Comparison of ENCODE assay signal across 1 cellular context in the genomic region with DNA sequence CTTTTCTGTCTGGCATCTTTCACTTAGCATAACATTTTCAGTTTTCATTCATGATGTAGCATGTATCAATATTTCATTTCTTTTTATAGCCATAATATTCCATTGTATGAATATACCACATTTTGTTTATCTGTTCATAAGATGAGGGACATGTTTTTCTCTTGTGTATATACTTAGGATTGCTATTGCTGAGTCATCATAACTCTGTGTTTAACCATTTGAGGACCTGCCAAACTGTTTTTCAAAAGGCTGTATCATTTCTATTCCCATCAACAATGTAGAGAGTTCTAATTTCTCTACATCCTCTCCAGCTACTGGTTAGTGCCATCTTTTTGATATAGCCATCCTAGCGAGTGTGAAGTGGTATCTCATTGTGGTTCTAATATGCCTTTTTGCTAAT.
A peak's percentile ranks its signal among the peaks of the same experiment; 100 is the strongest.
TF ChIP-seq lines count a peak whose summit lies in the region.

No MANE protein-coding gene starts in this region.

TF ChIP-seq in K562, 482 proteins besides CTCF, POLR2A, EP300 and RAD21 (continued from another document and continues in another):
- TF ChIP-seq, protein P1, sequence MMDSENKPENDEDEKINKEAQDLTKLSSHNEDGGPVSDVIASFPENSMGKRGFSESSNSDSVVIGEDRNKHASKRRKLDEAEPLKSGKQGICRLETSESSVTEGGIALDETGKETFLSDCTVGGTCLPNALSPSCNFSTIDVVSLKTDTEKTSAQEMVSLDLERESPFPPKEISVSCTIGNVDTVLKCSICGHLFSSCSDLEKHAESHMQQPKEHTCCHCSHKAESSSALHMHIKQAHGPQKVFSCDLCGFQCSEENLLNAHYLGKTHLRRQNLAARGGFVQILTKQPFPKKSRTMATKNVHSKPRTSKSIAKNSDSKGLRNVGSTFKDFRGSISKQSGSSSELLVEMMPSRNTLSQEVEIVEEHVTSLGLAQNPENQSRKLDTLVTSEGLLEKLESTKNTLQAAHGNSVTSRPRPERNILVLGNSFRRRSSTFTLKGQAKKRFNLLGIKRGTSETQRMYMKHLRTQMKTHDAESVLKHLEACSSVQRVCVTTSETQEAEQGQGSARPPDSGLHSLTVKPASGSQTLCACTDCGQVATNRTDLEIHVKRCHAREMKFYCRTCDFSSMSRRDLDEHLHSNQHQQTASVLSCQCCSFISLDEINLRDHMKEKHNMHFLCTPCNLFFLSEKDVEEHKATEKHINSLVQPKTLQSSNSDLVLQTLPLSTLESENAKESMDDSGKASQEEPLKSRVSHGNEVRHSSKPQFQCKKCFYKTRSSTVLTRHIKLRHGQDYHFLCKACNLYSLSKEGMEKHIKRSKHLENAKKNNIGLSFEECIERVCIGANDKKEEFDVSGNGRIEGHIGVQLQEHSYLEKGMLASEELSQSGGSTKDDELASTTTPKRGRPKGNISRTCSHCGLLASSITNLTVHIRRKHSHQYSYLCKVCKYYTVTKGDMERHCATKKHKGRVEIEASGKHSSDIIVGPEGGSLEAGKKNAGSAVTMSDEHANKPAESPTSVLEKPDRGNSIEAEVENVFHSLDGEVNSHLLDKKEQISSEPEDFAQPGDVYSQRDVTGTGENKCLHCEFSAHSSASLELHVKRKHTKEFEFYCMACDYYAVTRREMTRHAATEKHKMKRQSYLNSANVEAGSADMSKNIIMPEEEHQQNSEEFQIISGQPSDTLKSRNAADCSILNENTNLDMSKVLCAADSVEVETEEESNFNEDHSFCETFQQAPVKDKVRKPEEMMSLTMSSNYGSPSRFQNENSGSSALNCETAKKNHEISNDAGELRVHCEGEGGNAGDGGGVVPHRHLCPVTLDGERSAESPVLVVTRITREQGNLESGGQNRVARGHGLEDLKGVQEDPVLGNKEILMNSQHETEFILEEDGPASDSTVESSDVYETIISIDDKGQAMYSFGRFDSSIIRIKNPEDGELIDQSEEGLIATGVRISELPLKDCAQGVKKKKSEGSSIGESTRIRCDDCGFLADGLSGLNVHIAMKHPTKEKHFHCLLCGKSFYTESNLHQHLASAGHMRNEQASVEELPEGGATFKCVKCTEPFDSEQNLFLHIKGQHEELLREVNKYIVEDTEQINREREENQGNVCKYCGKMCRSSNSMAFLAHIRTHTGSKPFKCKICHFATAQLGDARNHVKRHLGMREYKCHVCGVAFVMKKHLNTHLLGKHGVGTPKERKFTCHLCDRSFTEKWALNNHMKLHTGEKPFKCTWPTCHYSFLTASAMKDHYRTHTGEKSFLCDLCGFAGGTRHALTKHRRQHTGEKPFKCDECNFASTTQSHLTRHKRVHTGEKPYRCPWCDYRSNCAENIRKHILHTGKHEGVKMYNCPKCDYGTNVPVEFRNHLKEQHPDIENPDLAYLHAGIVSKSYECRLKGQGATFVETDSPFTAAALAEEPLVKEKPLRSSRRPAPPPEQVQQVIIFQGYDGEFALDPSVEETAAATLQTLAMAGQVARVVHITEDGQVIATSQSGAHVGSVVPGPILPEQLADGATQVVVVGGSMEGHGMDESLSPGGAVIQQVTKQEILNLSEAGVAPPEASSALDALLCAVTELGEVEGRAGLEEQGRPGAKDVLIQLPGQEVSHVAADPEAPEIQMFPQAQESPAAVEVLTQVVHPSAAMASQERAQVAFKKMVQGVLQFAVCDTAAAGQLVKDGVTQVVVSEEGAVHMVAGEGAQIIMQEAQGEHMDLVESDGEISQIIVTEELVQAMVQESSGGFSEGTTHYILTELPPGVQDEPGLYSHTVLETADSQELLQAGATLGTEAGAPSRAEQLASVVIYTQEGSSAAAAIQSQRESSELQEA (IDR thresholded peaks at IDR 0.05; ENCODE audit: low read depth) = no peak
- TF ChIP-seq, protein P2, sequence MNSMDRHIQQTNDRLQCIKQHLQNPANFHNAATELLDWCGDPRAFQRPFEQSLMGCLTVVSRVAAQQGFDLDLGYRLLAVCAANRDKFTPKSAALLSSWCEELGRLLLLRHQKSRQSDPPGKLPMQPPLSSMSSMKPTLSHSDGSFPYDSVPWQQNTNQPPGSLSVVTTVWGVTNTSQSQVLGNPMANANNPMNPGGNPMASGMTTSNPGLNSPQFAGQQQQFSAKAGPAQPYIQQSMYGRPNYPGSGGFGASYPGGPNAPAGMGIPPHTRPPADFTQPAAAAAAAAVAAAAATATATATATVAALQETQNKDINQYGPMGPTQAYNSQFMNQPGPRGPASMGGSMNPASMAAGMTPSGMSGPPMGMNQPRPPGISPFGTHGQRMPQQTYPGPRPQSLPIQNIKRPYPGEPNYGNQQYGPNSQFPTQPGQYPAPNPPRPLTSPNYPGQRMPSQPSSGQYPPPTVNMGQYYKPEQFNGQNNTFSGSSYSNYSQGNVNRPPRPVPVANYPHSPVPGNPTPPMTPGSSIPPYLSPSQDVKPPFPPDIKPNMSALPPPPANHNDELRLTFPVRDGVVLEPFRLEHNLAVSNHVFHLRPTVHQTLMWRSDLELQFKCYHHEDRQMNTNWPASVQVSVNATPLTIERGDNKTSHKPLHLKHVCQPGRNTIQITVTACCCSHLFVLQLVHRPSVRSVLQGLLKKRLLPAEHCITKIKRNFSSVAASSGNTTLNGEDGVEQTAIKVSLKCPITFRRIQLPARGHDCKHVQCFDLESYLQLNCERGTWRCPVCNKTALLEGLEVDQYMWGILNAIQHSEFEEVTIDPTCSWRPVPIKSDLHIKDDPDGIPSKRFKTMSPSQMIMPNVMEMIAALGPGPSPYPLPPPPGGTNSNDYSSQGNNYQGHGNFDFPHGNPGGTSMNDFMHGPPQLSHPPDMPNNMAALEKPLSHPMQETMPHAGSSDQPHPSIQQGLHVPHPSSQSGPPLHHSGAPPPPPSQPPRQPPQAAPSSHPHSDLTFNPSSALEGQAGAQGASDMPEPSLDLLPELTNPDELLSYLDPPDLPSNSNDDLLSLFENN (IDR thresholded peaks at IDR 0.05; ENCODE audit: low read depth in 2 of 2, low read length in 2 of 2) = no peak
- TF ChIP-seq MCM3 (IDR thresholded peaks at IDR 0.05) (no peak), PHF21A (IDR thresholded peaks at IDR 0.05; ENCODE audit: borderline replicate concordance, low read depth) (no peak), ARID1B (IDR thresholded peaks at IDR 0.05) (peak; percentile 67), GATA2 (CRISPR knock-in tag; IDR thresholded peaks at IDR 0.05) (no peak), LARP7 (IDR thresholded peaks at IDR 0.05) (no peak), NR3C1 (CRISPR knock-in tag; IDR thresholded peaks at IDR 0.05) (no peak), NCOA2 (IDR thresholded peaks at IDR 0.05; ENCODE audit: partially characterized antibody in 2 of 2) (no peak), ZBTB40 (IDR thresholded peaks at IDR 0.05) (no peak), ZBTB40 (CRISPR knock-in tag; IDR thresholded peaks at IDR 0.05) (no peak), BRCA1 (IDR thresholded peaks at IDR 0.05) (no peak), BRCA1 (CRISPR knock-in tag; IDR thresholded peaks at IDR 0.05) (no peak), BCOR (IDR thresholded peaks at IDR 0.05) (no peak), TEAD2 (tag; IDR thresholded peaks at IDR 0.05) (no peak), ZNF57 (CRISPR knock-in tag; IDR thresholded peaks at IDR 0.05) (no peak), SIN3A (IDR thresholded peaks at IDR 0.05; ENCODE audit: borderline replicate concordance in 2 of 2, control insufficient read depth in 1 of 2, low read depth in 2 of 2, low read length in 2 of 2) (no peak), ZNF263 (CRISPR knock-in tag; IDR thresholded peaks at IDR 0.05; ENCODE audit: borderline replicate concordance) (no peak), STAG1 (CRISPR knock-in tag; IDR thresholded peaks at IDR 0.05; ENCODE audit: borderline replicate concordance) (no peak), ARNT (IDR thresholded peaks at IDR 0.05) (0 out of 4 replicates have a peak, but pooled peaks of 1 of the 2 experiments have one; percentile 16), TCF3 (CRISPR knock-in tag; IDR thresholded peaks at IDR 0.05) (no peak), ZNF282 (CRISPR knock-in tag; IDR thresholded peaks at IDR 0.05) (no peak), POLR3G (IDR thresholded peaks at IDR 0.05; ENCODE audit: extremely low read depth, insufficient read length, insufficient replicate concordance) (no peak), GATAD2A (IDR thresholded peaks at IDR 0.05) (peak; percentile 60; the same call in 1 of the 2 replicates)
- TF ChIP-seq, protein P3, sequence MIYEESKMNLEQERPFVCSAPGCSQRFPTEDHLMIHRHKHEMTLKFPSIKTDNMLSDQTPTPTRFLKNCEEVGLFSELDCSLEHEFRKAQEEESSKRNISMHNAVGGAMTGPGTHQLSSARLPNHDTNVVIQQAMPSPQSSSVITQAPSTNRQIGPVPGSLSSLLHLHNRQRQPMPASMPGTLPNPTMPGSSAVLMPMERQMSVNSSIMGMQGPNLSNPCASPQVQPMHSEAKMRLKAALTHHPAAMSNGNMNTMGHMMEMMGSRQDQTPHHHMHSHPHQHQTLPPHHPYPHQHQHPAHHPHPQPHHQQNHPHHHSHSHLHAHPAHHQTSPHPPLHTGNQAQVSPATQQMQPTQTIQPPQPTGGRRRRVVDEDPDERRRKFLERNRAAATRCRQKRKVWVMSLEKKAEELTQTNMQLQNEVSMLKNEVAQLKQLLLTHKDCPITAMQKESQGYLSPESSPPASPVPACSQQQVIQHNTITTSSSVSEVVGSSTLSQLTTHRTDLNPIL (CRISPR knock-in tag; IDR thresholded peaks at IDR 0.05) = no peak
- TF ChIP-seq, protein P4, sequence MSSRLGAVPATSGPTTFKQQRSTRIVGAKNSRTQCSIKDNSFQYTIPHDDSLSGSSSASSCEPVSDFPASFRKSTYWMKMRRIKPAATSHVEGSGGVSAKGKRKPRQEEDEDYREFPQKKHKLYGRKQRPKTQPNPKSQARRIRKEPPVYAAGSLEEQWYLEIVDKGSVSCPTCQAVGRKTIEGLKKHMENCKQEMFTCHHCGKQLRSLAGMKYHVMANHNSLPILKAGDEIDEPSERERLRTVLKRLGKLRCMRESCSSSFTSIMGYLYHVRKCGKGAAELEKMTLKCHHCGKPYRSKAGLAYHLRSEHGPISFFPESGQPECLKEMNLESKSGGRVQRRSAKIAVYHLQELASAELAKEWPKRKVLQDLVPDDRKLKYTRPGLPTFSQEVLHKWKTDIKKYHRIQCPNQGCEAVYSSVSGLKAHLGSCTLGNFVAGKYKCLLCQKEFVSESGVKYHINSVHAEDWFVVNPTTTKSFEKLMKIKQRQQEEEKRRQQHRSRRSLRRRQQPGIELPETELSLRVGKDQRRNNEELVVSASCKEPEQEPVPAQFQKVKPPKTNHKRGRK (tag; IDR thresholded peaks at IDR 0.05) = no peak
- TF ChIP-seq, protein P5, sequence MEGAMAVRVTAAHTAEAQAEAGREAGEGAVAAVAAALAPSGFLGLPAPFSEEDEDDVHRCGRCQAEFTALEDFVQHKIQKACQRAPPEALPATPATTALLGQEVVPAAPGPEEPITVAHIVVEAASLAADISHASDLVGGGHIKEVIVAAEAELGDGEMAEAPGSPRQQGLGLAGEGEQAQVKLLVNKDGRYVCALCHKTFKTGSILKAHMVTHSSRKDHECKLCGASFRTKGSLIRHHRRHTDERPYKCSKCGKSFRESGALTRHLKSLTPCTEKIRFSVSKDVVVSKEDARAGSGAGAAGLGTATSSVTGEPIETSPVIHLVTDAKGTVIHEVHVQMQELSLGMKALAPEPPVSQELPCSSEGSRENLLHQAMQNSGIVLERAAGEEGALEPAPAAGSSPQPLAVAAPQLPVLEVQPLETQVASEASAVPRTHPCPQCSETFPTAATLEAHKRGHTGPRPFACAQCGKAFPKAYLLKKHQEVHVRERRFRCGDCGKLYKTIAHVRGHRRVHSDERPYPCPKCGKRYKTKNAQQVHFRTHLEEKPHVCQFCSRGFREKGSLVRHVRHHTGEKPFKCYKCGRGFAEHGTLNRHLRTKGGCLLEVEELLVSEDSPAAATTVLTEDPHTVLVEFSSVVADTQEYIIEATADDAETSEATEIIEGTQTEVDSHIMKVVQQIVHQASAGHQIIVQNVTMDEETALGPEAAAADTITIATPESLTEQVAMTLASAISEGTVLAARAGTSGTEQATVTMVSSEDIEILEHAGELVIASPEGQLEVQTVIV (CRISPR knock-in tag; IDR thresholded peaks at IDR 0.05; ENCODE audit: borderline replicate concordance) = no peak
